8 cellular contexts compared by ENCODE assay signal in genomic region chr20:25309395-25310267, GRCh38.
DNase-seq lines count a peak whose midpoint lies in the region; ATAC-seq and TF ChIP-seq lines count a peak whose summit lies in the region.

No MANE protein-coding gene starts in this region.

- peak overlapping the region; percentile 68 for H3K27ac ChIP-seq in BLaER1
- H3K27ac ChIP-seq in heart left ventricle = peak overlapping the region in 10 of 12 donors; percentile 27 to 89 (median 70)
- peak overlapping the region; percentile 89 for H3K27ac ChIP-seq in smooth muscle cell (ENCODE audit: low read depth)

- TF ChIP-seq POLR2A in heart left ventricle (IDR thresholded peaks at IDR 0.05) = no peak

- no peaks in the 10 kb centered on the region for H3K9me3 Mint-ChIP-seq in activated T-helper 2 cell treated with anti-CD3 and anti-CD28 coated beads, Interferon-gamma antibody, Interleukin-2, Interleukin-4, amounts not matched to agents 10 μg/mL and 5 μg/mL and 100 μg/mL, durations not matched to agents 14 hours and 24 hours and 36 hours

- H3K27me3 ChIP-seq in BLaER1 (no peaks in the 10 kb centered on the region), heart left ventricle (no peaks in the 10 kb centered on the region), smooth muscle cell (ENCODE audit: low read depth) (no peaks in the 10 kb centered on the region)

- TF ChIP-seq CTCF in heart left ventricle (IDR thresholded peaks at IDR 0.05) = no peak
- no peak for TF ChIP-seq CTCF in smooth muscle cell (IDR thresholded peaks at IDR 0.05; ENCODE audit: borderline replicate concordance, insufficient read depth, poor library complexity, severe bottlenecking)

- H3K4me1 Mint-ChIP-seq in activated T-helper 2 cell treated with anti-CD3 and anti-CD28 coated beads, Interferon-gamma antibody, Interleukin-2, Interleukin-4, amounts not matched to agents 10 μg/mL and 5 μg/mL and 100 μg/mL, durations not matched to agents 14 hours and 24 hours and 36 hours (ENCODE audit: low read depth) = peaks cover 34% of the 10 kb centered on the region

- intact Hi-C loops in activated T-helper 2 cell treated with anti-CD3 and anti-CD28 coated beads, Interferon-gamma antibody, Interleukin-2, Interleukin-4, amounts not matched to agents 10 μg/mL and 5 μg/mL and 100 μg/mL, durations not matched to agents 14 hours and 24 hours and 36 hours (cut with micrococcal nuclease) = loop anchor here (2.0 to 5.0 kb wide), 4 partner anchors 62 to 253 kb away; partner anchors contain the start of genes ABHD12 and PYGB
- intact Hi-C loops in heart left ventricle (cut with DNase I) = loop anchor here in 5 of 10 donors (5.0 to 10.0 kb wide), 4 partner anchors 78 to 88 kb away; partner anchors contain the start of gene ABHD12 (in 3 of the 5)

- H3K4me1 ChIP-seq in BLaER1 (peaks cover 48% of the 10 kb centered on the region), heart left ventricle (peaks cover 0 to 39% (median 24%) of the 10 kb centered on the region in 12 donors), smooth muscle cell (ENCODE audit: low read depth) (peaks cover 3% of the 10 kb centered on the region)

- peak; percentile 85 for DNase-seq in HS-5 (ENCODE audit: low read depth)
- no peak for DNase-seq in activated T-helper 2 cell treated with anti-CD3 and anti-CD28 coated beads, Interferon-gamma antibody, Interleukin-2, Interleukin-4, amounts not matched to agents 10 μg/mL and 5 μg/mL and 100 μg/mL, durations not matched to agents 14 hours and 24 hours and 36 hours (ENCODE audit: low spot score)
- DNase-seq in heart left ventricle = peak in 2 of 5 donors; percentile 68 to 74
- no peak for DNase-seq in smooth muscle cell (lab: John Stamatoyannopoulos, UW; ENCODE audit: unreplicated experiment)
- DNase-seq in GM19240 (ENCODE audit: insufficient read length, low spot score) = no peak

- H3K27ac Mint-ChIP-seq in activated T-helper 2 cell treated with anti-CD3 and anti-CD28 coated beads, Interferon-gamma antibody, Interleukin-2, Interleukin-4, amounts not matched to agents 10 μg/mL and 5 μg/mL and 100 μg/mL, durations not matched to agents 14 hours and 24 hours and 36 hours = peak overlapping the region; percentile 62

- H4K20me1 ChIP-seq in BLaER1 = peaks cover 12% of the 10 kb centered on the region; the same call in 1 of the 2 replicates
- no peaks in the 10 kb centered on the region for H4K20me1 ChIP-seq in smooth muscle cell (ENCODE audit: low read depth)

- peak; percentile 35 to 76 (median 66) for ATAC-seq in heart left ventricle
- ATAC-seq in HG03159 (IDR thresholded peaks at IDR 0.05; ENCODE audit: unreplicated experiment) = no peak
- no peak for ATAC-seq in HG02642 (IDR thresholded peaks at IDR 0.05; ENCODE audit: poor library complexity, unreplicated experiment)

- 72 to 81% (median 77%) methylated on average over 17 to 18 of the region's 18 CpGs for WGBS in heart left ventricle, 4 donors
- WGBS in smooth muscle cell (ENCODE audit: low lambda C conversion rate) = 74% methylated on average over 18 of the region's 18 CpGs

- no peaks in the 10 kb centered on the region for H3K79me2 ChIP-seq in smooth muscle cell (ENCODE audit: low read depth)

- H3K36me3 ChIP-seq in BLaER1 (peaks cover 51% of the 10 kb centered on the region), heart left ventricle (peaks cover 0 to 33% (median 11%) of the 10 kb centered on the region in 9 donors), smooth muscle cell (ENCODE audit: low read depth) (no peaks in the 10 kb centered on the region)

- peak overlapping the region; percentile 67; the same call in 1 of the 2 replicates for H3K9ac ChIP-seq in BLaER1
- H3K9ac ChIP-seq in smooth muscle cell (ENCODE audit: low read depth) = peak overlapping the region; percentile 69

- no peak overlapping the region for H3K4me3 Mint-ChIP-seq in activated T-helper 2 cell treated with anti-CD3 and anti-CD28 coated beads, Interferon-gamma antibody, Interleukin-2, Interleukin-4, amounts not matched to agents 10 μg/mL and 5 μg/mL and 100 μg/mL, durations not matched to agents 14 hours and 24 hours and 36 hours (ENCODE audit: low read depth)

- no peak overlapping the region for H2AFZ ChIP-seq in smooth muscle cell (ENCODE audit: low read depth)

- H3K4me2 ChIP-seq in BLaER1 (peak overlapping the region; percentile 80), smooth muscle cell (peak overlapping the region; percentile 66)

- H3K9me3 ChIP-seq in BLaER1 = peaks cover 3% of the 10 kb centered on the region; the same call in 1 of the 2 replicates
- H3K9me3 ChIP-seq in heart left ventricle = no peaks in the 10 kb centered on the region
- no peaks in the 10 kb centered on the region for H3K9me3 ChIP-seq in smooth muscle cell (replicated peaks; ENCODE audit: low read depth)

- no peaks in the 10 kb centered on the region for H3K27me3 Mint-ChIP-seq in activated T-helper 2 cell treated with anti-CD3 and anti-CD28 coated beads, Interferon-gamma antibody, Interleukin-2, Interleukin-4, amounts not matched to agents 10 μg/mL and 5 μg/mL and 100 μg/mL, durations not matched to agents 14 hours and 24 hours and 36 hours (ENCODE audit: low read depth)

- H3K4me3 ChIP-seq in BLaER1 = no peak overlapping the region
- H3K4me3 ChIP-seq in heart left ventricle = no peak overlapping the region
- H3K4me3 ChIP-seq in smooth muscle cell = no peak overlapping the region

- no peaks in the 10 kb centered on the region for H3F3A ChIP-seq in smooth muscle cell (ENCODE audit: low read depth)

- H3K36me3 Mint-ChIP-seq in activated T-helper 2 cell treated with anti-CD3 and anti-CD28 coated beads, Interferon-gamma antibody, Interleukin-2, Interleukin-4, amounts not matched to agents 10 μg/mL and 5 μg/mL and 100 μg/mL, durations not matched to agents 14 hours and 24 hours and 36 hours (ENCODE audit: low read depth) = peaks cover 5% of the 10 kb centered on the region

Comparison
In these comparisons a context has a peak if more than half of its experiments do, and no peak if none do; other contexts are left out.
1. ATAC-seq: peak in heart left ventricle (4 of 4); none in HG03159 (single experiment) and HG02642 (single experiment).
2. Peak in every context shown above with its lines, with median percentiles within 50 percentile points of each other: H3K27ac ChIP-seq.